Comparison of ENCODE assay signal across 1 cellular context in the genomic region with DNA sequence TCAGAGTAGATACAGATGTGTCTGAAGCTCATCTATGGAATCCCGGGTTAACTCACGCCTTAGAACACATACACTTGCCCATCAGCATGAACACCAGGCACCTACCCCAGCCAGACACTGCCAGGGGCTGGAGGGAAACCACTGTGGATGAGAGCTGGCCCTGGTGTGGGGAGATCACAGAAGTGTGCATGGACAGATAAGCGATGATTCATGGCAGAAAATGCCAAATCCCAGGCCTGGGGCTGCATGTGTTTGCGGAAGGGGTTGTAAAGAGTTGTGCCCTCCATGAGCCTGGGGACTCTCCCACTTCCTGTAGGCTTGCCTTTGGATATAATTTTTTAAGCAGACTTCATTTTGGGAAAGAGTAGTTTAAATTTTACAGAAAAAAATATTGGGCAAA.
TF ChIP-seq lines count a peak whose summit lies in the region.

No MANE protein-coding gene starts in this region.

TF ChIP-seq in K562, 482 proteins besides CTCF, POLR2A, EP300 and RAD21 (continued from another document):
- TF ChIP-seq DDX20 (tag; IDR thresholded peaks at IDR 0.05; ENCODE audit: low read depth) = no peak
- no peak for TF ChIP-seq RUNX1 (IDR thresholded peaks at IDR 0.05; ENCODE audit: low read depth)
- TF ChIP-seq FOSL1 (tag; conservative IDR thresholded peaks at IDR 0.05) = peak; percentile 94
- no peak for TF ChIP-seq ELF1 (tag; IDR thresholded peaks at IDR 0.05)
- peak; percentile 57 for TF ChIP-seq JUND (IDR thresholded peaks at IDR 0.05; ENCODE audit: borderline replicate concordance, low read depth, low read length)
- peak; percentile 41; the same call in 1 of the 3 replicates for TF ChIP-seq JUND (tag; IDR thresholded peaks at IDR 0.05; ENCODE audit: borderline replicate concordance, low read depth, low read length)
- TF ChIP-seq, protein P1, sequence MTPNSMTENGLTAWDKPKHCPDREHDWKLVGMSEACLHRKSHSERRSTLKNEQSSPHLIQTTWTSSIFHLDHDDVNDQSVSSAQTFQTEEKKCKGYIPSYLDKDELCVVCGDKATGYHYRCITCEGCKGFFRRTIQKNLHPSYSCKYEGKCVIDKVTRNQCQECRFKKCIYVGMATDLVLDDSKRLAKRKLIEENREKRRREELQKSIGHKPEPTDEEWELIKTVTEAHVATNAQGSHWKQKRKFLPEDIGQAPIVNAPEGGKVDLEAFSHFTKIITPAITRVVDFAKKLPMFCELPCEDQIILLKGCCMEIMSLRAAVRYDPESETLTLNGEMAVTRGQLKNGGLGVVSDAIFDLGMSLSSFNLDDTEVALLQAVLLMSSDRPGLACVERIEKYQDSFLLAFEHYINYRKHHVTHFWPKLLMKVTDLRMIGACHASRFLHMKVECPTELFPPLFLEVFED (CRISPR knock-in tag; conservative IDR thresholded peaks at IDR 0.05) = no peak
